22 cellular contexts compared by ENCODE assay signal in the genomic region with DNA sequence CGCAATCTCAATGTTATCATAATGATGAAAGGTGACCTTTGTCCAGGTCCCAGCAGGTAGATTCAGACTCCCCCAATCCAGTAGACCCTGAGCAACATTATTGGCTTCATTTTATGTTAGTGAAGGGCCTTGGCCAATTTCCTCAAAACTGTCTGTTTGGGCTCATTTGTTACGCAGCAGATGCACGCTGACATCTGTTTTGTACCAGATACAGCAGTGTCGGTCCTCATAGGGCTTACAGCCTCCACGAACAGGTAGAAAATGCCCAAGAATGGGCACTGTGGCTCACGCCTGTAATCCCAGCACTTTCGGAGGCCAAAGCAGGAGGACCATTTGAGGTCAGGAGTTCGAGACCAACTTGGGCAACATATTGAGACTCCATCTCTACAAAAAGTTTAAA. TPM values are rescaled to one million over a fixed set of nuclear protein-coding genes. Genes with fewer than 3 reads are reported as not detected.
A peak's percentile ranks its signal among the peaks of the same experiment; 100 is the strongest.
DNase-seq lines count a peak whose midpoint lies in the region; ATAC-seq, FAIRE-seq and TF ChIP-seq lines count a peak whose summit lies in the region.
"Had no signal": no experiment of that assay in that cellular context is flagged by ENCODE, and none has a peak within 500 bp of the region (broad histone marks: within the 10 kb centered on the region; RNA-seq: fewer than 3 reads in every experiment).

No MANE protein-coding gene starts in this region.

- no peak overlapping the region for H3K4me3 Mint-ChIP-seq in type B pancreatic cell
- H3K4me3 Mint-ChIP-seq: CD4-positive, alpha-beta memory T cell; GM23338 had no signal

- H3K36me3 ChIP-seq in HEK293 (ENCODE audit: control insufficient read depth in 2 of 2, insufficient read depth in 1 of 2, low read length in 2 of 2) (no peaks in the 10 kb centered on the region), K562 (ENCODE audit: control insufficient read depth, insufficient read depth, low read length) (no peaks in the 10 kb centered on the region), neuronal stem cell (replicated peaks in 1 of 2; ENCODE audit: control insufficient read depth in 2 of 2, insufficient read depth in 2 of 2, low read length in 2 of 2) (peaks cover 16 to 20% of the 10 kb centered on the region in 2 donors), adrenal gland (replicated peaks in 1 of 2) (no peaks in the 10 kb centered on the region), upper lobe of left lung (no peaks in the 10 kb centered on the region)
- H3K36me3 ChIP-seq: HAP-1 had no signal

- no peak overlapping the region for H3K18ac ChIP-seq in neuronal stem cell (ENCODE audit: low read length)

- H4K20me1 ChIP-seq in K562 (replicated peaks; ENCODE audit: control insufficient read depth, insufficient read depth, low read length), result no peaks in the 10 kb centered on the region

- ATAC-seq in K562, result no peak
- ATAC-seq in upper lobe of left lung (ENCODE audit: low FRiP score in 2 of 2), result no peak
- ATAC-seq: GM23338 had no signal

- no peaks in the 10 kb centered on the region for H3K9me3 ChIP-seq in HEK293 (ENCODE audit: control insufficient read depth, insufficient read depth, low read depth, low read length)
- peaks cover 10% of the 10 kb centered on the region for H3K9me3 ChIP-seq in K562 (replicated peaks; ENCODE audit: control insufficient read depth, insufficient read depth, low read depth, low read length)
- peaks cover 8 to 9% of the 10 kb centered on the region in 2 donors for H3K9me3 ChIP-seq in neuronal stem cell (replicated peaks in 1 of 2; ENCODE audit: control insufficient read depth in 2 of 2, insufficient read depth in 1 of 2, low read depth in 1 of 2, low read length in 2 of 2)
- no peaks in the 10 kb centered on the region for H3K9me3 ChIP-seq in adrenal gland (replicated peaks in 1 of 3)
- H3K9me3 ChIP-seq in upper lobe of left lung, result peaks cover 0 to 14% (median 11%) of the 10 kb centered on the region in 4 donors

- CTCF ChIA-PET in HEK293 (lab: Yijun Ruan, JAX) (interaction anchor here (0.8 kb wide), 1 partner anchor 580 kb away, joined by 3 read pairs; no protein-coding TSS in a partner anchor), K562 (lab: Yijun Ruan, JAX; ENCODE audit: low intra/inter-chr PET ratio) (no interaction called here)

- TF ChIP-seq POLR2A in K562 (conservative IDR thresholded peaks at IDR 0.05) (no peak), adrenal gland (IDR thresholded peaks at IDR 0.05) (no peak), upper lobe of left lung (IDR thresholded peaks at IDR 0.05) (no peak)

- no peak overlapping the region for H2AK5ac ChIP-seq in neuronal stem cell (ENCODE audit: low read depth, low read length)

- H2BK15ac ChIP-seq in neuronal stem cell (ENCODE audit: low read length), result no peak overlapping the region

- no peak for TF ChIP-seq CTCF in HEK293 (tag by site-specific recombination; IDR thresholded peaks at IDR 0.05)
- TF ChIP-seq CTCF in K562 (IDR thresholded peaks at IDR 0.05 in 2 of 3, conservative IDR thresholded peaks at IDR 0.05 in 1 of 3; ENCODE audit: insufficient read depth in 2 of 3, low read depth in 1 of 3, low read length in 3 of 3), result no peak
- no peak for TF ChIP-seq CTCF in adrenal gland (IDR thresholded peaks at IDR 0.05)
- no peak for TF ChIP-seq CTCF in upper lobe of left lung (IDR thresholded peaks at IDR 0.05)
- TF ChIP-seq CTCF in type B pancreatic cell (conservative IDR thresholded peaks at IDR 0.05), result no peak

- H3K14ac ChIP-seq in neuronal stem cell (ENCODE audit: low read length), result no peak overlapping the region

- no peak for FAIRE-seq in K562 (lab: Jason Lieb, UNC)
- FAIRE-seq: GM12891, GM18507, H54 had no signal

- H2AFZ ChIP-seq in K562 (ENCODE audit: low read depth, low read length), result no peak overlapping the region
- no peak overlapping the region for H2AFZ ChIP-seq in neuronal stem cell (ENCODE audit: low read length)
- H2AFZ ChIP-seq: GM23338 had no signal

- no peak for TF ChIP-seq RAD21 in K562 (CRISPR knock-in tag; conservative IDR thresholded peaks at IDR 0.05 in 1 of 2, IDR thresholded peaks at IDR 0.05 in 1 of 2)

- peaks cover 6% of the 10 kb centered on the region for H3K9me3 Mint-ChIP-seq in type B pancreatic cell

- no peak overlapping the region for H4K91ac ChIP-seq in neuronal stem cell (ENCODE audit: low read depth, low read length, poor library complexity)

- H3K79me2 ChIP-seq in K562 (ENCODE audit: control insufficient read depth, insufficient read depth, low read length), result no peaks in the 10 kb centered on the region

- peaks cover 1 to 18% of the 10 kb centered on the region in 2 experiments; a peak in 3 of 5 replicates for H3K27me3 ChIP-seq in K562 (ENCODE audit: control insufficient read depth in 2 of 2, insufficient read depth in 2 of 2, low read length in 2 of 2)
- no peaks in the 10 kb centered on the region for H3K27me3 ChIP-seq in neuronal stem cell (ENCODE audit: control insufficient read depth in 3 of 3, insufficient read depth in 3 of 3, low read depth in 1 of 3, low read length in 3 of 3)
- H3K27me3 ChIP-seq in adrenal gland, result no peaks in the 10 kb centered on the region
- H3K27me3 ChIP-seq in upper lobe of left lung, result no peaks in the 10 kb centered on the region

- 42% methylated on average over 8 of the region's 8 CpGs for WGBS in K562 (ENCODE audit: insufficient coverage, low coverage, missing lambda C conversion rate)
- no CpG with 5 or more reads among the region's 8 CpGs for WGBS in neuronal stem cell (ENCODE audit: extremely low coverage in 2 of 2, insufficient read length in 2 of 2, insufficient replicate concordance in 1 of 2), 2 donors
- WGBS in adrenal gland, 4 donors, result 86 to 92% (median 90%) methylated on average over 6 to 8 of the region's 8 CpGs
- 97 to 98% methylated on average over 8 of the region's 8 CpGs for WGBS in upper lobe of left lung, 2 donors

- H3K36me3 Mint-ChIP-seq in type B pancreatic cell, result peaks cover 5% of the 10 kb centered on the region

- H3K9ac ChIP-seq in K562 (ENCODE audit: insufficient read depth in 1 of 2, low read depth in 2 of 2, low read length in 2 of 2) (no peak overlapping the region), neuronal stem cell (ENCODE audit: low read depth, low read length, poor library complexity) (no peak overlapping the region)

- H3K4me1 ChIP-seq in HEK293 (ENCODE audit: control insufficient read depth, insufficient read depth, low read length), result no peaks in the 10 kb centered on the region
- H3K4me1 ChIP-seq in K562 (replicated peaks in 1 of 2; ENCODE audit: control insufficient read depth in 2 of 2, insufficient read depth in 2 of 2, low read length in 2 of 2), result no peaks in the 10 kb centered on the region; a peak in 1 of 5 replicates
- H3K4me1 ChIP-seq in neuronal stem cell (ENCODE audit: control insufficient read depth in 2 of 2, insufficient read depth in 1 of 2, low read depth in 1 of 2, low read length in 2 of 2), result no peaks in the 10 kb centered on the region
- H3K4me1 ChIP-seq in adrenal gland (replicated peaks in 1 of 2), result no peaks in the 10 kb centered on the region
- H3K4me1 ChIP-seq in upper lobe of left lung, result no peaks in the 10 kb centered on the region
- H3K4me1 ChIP-seq: HAP-1 had no signal

- no peak for DNase-seq in K562 (ENCODE audit: extremely low read depth in 1 of 4, low spot score in 3 of 4)
- DNase-seq in neuronal stem cell (ENCODE audit: low spot score), result no peak
- no peak for DNase-seq in adrenal gland
- no peak for DNase-seq in upper lobe of left lung
- DNase-seq in type B pancreatic cell (ENCODE audit: extremely low spot score, unreplicated experiment), result no peak
- DNase-seq: C1 segment of cervical spinal cord; Calu3; CD4-positive, alpha-beta memory T cell; COR-L47; DMS53; DMS79 treated with DMSO at 0.1 percent for 48 hours; GF-D8 had no signal

- in situ Hi-C loops in K562 (cut with MboI), result no loop called here

- intact Hi-C loops in K562 (cut with micrococcal nuclease) (no loop called here), adrenal gland (cut with DNase I) (no loop called here)

- H3K4me3 ChIP-seq in HEK293 (ENCODE audit: low read depth, low read length) (no peak overlapping the region), K562 (no peak overlapping the region), neuronal stem cell (ENCODE audit: low read length in 2 of 2) (no peak overlapping the region), adrenal gland (no peak overlapping the region), upper lobe of left lung (no peak overlapping the region)
- H3K4me3 ChIP-seq: GM23338, HAP-1 had no signal

- no peaks in the 10 kb centered on the region for H3K4me1 Mint-ChIP-seq in type B pancreatic cell (ENCODE audit: unreplicated experiment)
- H3K4me1 Mint-ChIP-seq: CD4-positive, alpha-beta memory T cell; GM23338 had no signal

- H2BK12ac ChIP-seq in neuronal stem cell (ENCODE audit: low read length), result no peak overlapping the region

- H3K79me1 ChIP-seq in neuronal stem cell (ENCODE audit: low read depth, low read length), result no peaks in the 10 kb centered on the region

- H3K27ac ChIP-seq in HEK293 (ENCODE audit: extremely low read depth, low read depth, low read length) (no peak overlapping the region), K562 (ENCODE audit: extremely low read depth, low read depth, low read length) (no peak overlapping the region), neuronal stem cell (replicated peaks; ENCODE audit: low read length) (no peak overlapping the region), adrenal gland (no peak overlapping the region), upper lobe of left lung (no peak overlapping the region)

- TF ChIP-seq EP300 in K562 (IDR thresholded peaks at IDR 0.05; ENCODE audit: low read length), result no peak
- no peak for TF ChIP-seq EP300 in upper lobe of left lung (IDR thresholded peaks at IDR 0.05)

- no peak overlapping the region for H2BK5ac ChIP-seq in neuronal stem cell (ENCODE audit: low read length)

- no TSS peak for BruUV-seq in K562 (replicated peaks; lab: Mats Ljungman, UMichigan)

- no peaks in the 10 kb centered on the region for H3K27me3 Mint-ChIP-seq in type B pancreatic cell

- no peak overlapping the region for H3K23ac ChIP-seq in neuronal stem cell (ENCODE audit: low read depth, low read length, poor library complexity)

- H3K4ac ChIP-seq in neuronal stem cell (ENCODE audit: low read length), result no peak overlapping the region

- POLR2A ChIA-PET in HEK293 (lab: Yijun Ruan, JAX), result no interaction called here
- POLR2A ChIA-PET in K562 (lab: Yijun Ruan, JAX), result no interaction called here

- H4K8ac ChIP-seq in neuronal stem cell (ENCODE audit: low read depth, low read length), result no peak overlapping the region

- no peak overlapping the region for H3K4me2 ChIP-seq in K562 (ENCODE audit: insufficient read depth, low read length)
- H3K4me2 ChIP-seq in neuronal stem cell (ENCODE audit: insufficient read depth, low read length, poor library complexity, severe bottlenecking), result no peak overlapping the region
- H3K4me2 ChIP-seq: GM23338 had no signal

- H2BK120ac ChIP-seq in neuronal stem cell (ENCODE audit: low read depth, low read length), result peak overlapping the region; percentile 41

- H3K9me1 ChIP-seq in K562 (ENCODE audit: control insufficient read depth, insufficient read depth, low read length), result no peaks in the 10 kb centered on the region

- H3K27ac Mint-ChIP-seq in type B pancreatic cell, result no peak overlapping the region
- H3K27ac Mint-ChIP-seq: CD4-positive, alpha-beta memory T cell; GM23338 had no signal

RNA-seq across cellular contexts. Expression of a gene that starts 13.1 kb away (rescaled TPM):
- total RNA-seq in K562 (2011; cell fraction: chromatin; rRNA removed; ENCODE audit: low replicate concordance), result not detected in 2 replicates
- not detected in 2 replicates for total RNA-seq in K562 (2011; cell fraction: nucleolus; rRNA removed)
- total RNA-seq in K562 (2011; cell fraction: nucleoplasm; rRNA removed), result not detected in 2 replicates
- not detected in 2 replicates for total RNA-seq in K562 (2014; rRNA removed)
- total RNA-seq in K562 (2014; rRNA removed; fragmentation: Illumina TruSeq; extraction: Trizol), result not detected in 2 replicates
- total RNA-seq in K562 (2015; rRNA removed; fragmentation: Illumina TruSeq; extraction: Trizol), result not detected in 2 replicates
- total RNA-seq in K562 (2021), result not detected in 2 replicates
- not detected in 2 replicates for polyA plus RNA-seq in K562 (2011; rRNA removed)
- not detected in 2 replicates for polyA plus RNA-seq in K562 (2011; cell fraction: cytosol; rRNA removed)
- not detected in 2 replicates for polyA plus RNA-seq in K562 (2011; cell fraction: nucleus; rRNA removed)
- polyA plus RNA-seq in K562 (2012), result not detected in 2 replicates
- polyA plus RNA-seq in K562 (2014; fragmentation: Illumina TruSeq; extraction: Trizol), result not detected in 2 replicates
- polyA plus RNA-seq in K562 (2014; fragmentation: Nextera tagmentation; extraction: Ambion mirVana), result not detected
- not detected in 2 replicates for polyA plus RNA-seq in K562 (2014; rRNA removed)
- polyA minus RNA-seq in K562 (2011; rRNA and poly(A)+ RNA removed), result not detected in 2 replicates
- polyA minus RNA-seq in K562 (2011; cell fraction: cytosol; rRNA and poly(A)+ RNA removed), result not detected in 2 replicates
- not detected in 2 replicates for polyA minus RNA-seq in K562 (2011; cell fraction: nucleus; rRNA and poly(A)+ RNA removed)
- polyA plus RNA-seq in neuronal stem cell (2013, experiment 1 of 2), result 0.60 TPM
- polyA plus RNA-seq in neuronal stem cell (2013, experiment 2 of 2), result 0.72 TPM
- 1 to 10 TPM in 3 of 8 donors, under 1 TPM in 1, not detected in 4; 0.36 to 3.8 (median 1.8) TPM for total RNA-seq in adrenal gland
- polyA plus RNA-seq in adrenal gland, result 1 to 10 TPM; 1.3 to 2.3 (median 1.8) TPM
- not detected for total RNA-seq in upper lobe of left lung
- 0.65 TPM in 1 of 2 replicates, not detected in the other for total RNA-seq in type B pancreatic cell (ENCODE audit: low replicate concordance)
- total RNA-seq: A172; A673; Calu3; CD4-positive, alpha-beta memory T cell; Daoy had no signal
- polyA plus RNA-seq: BJ; CD4-positive, alpha-beta memory T cell had no signal

RNA-seq across cellular contexts. Expression of a gene that starts 39.3 kb away (rescaled TPM):
- not detected in 2 replicates for total RNA-seq in K562 (2011; cell fraction: chromatin; rRNA removed; ENCODE audit: low replicate concordance)
- not detected in 2 replicates for total RNA-seq in K562 (2011; cell fraction: nucleolus; rRNA removed)
- 0.08 TPM in 1 of 2 replicates, not detected in the other for total RNA-seq in K562 (2011; cell fraction: nucleoplasm; rRNA removed)
- total RNA-seq in K562 (2014; rRNA removed) (not detected in 2 replicates), K562 (2014; rRNA removed; fragmentation: Illumina TruSeq; extraction: Trizol) (not detected in 2 replicates), K562 (2015; rRNA removed; fragmentation: Illumina TruSeq; extraction: Trizol) (not detected in 2 replicates), K562 (2021) (0.07 TPM in 1 of 2 replicates, not detected in the other), adrenal gland (1 to 10 TPM in 3 of 8 donors, under 1 TPM in 1, not detected in 4; 0.72 to 9.3 (median 6.7) TPM), upper lobe of left lung (not detected), type B pancreatic cell (ENCODE audit: low replicate concordance) (1.5 and 3.3 TPM in 2 replicates)
- polyA plus RNA-seq in K562 (2011; rRNA removed) (not detected in 2 replicates), K562 (2014; fragmentation: Illumina TruSeq; extraction: Trizol) (not detected in 2 replicates), K562 (2014; fragmentation: Nextera tagmentation; extraction: Ambion mirVana) (not detected), K562 (2014; rRNA removed) (not detected in 2 replicates), adrenal gland (1 to 10 TPM; 1.6 to 6.3 (median 6.1) TPM)
- 0.04 TPM in 1 of 2 replicates, not detected in the other for polyA plus RNA-seq in K562 (2011; cell fraction: cytosol; rRNA removed)
- polyA plus RNA-seq in K562 (2011; cell fraction: nucleus; rRNA removed), result not detected in 2 replicates
- polyA plus RNA-seq in K562 (2012), result not detected in 2 replicates
- not detected in 2 replicates for polyA minus RNA-seq in K562 (2011; rRNA and poly(A)+ RNA removed)
- polyA minus RNA-seq in K562 (2011; cell fraction: cytosol; rRNA and poly(A)+ RNA removed), result not detected in 2 replicates
- not detected in 2 replicates for polyA minus RNA-seq in K562 (2011; cell fraction: nucleus; rRNA and poly(A)+ RNA removed)
- polyA plus RNA-seq in neuronal stem cell (2013, experiment 1 of 2), result 19.1 TPM
- 19.7 TPM for polyA plus RNA-seq in neuronal stem cell (2013, experiment 2 of 2)
- total RNA-seq: A172; Calu3; CD4-positive, alpha-beta memory T cell had no signal
- polyA plus RNA-seq: BJ; CD4-positive, alpha-beta memory T cell had no signal

RNA-seq across cellular contexts. Expression of a gene that starts 51.0 kb away (rescaled TPM):
- total RNA-seq in K562 (2011; cell fraction: chromatin; rRNA removed; ENCODE audit: low replicate concordance), result 0.09 and 0.14 TPM in 2 replicates
- total RNA-seq in K562 (2011; cell fraction: nucleolus; rRNA removed), result 0.26 TPM in 1 of 2 replicates, not detected in the other
- 0.38 TPM in 1 of 2 replicates, not detected in the other for total RNA-seq in K562 (2011; cell fraction: nucleoplasm; rRNA removed)
- 0.33 and 0.59 TPM in 2 replicates for total RNA-seq in K562 (2014; rRNA removed)
- total RNA-seq in K562 (2014; rRNA removed; fragmentation: Illumina TruSeq; extraction: Trizol), result not detected in 2 replicates
- total RNA-seq in K562 (2015; rRNA removed; fragmentation: Illumina TruSeq; extraction: Trizol), result not detected in 2 replicates
- not detected in 2 replicates for total RNA-seq in K562 (2021)
- polyA plus RNA-seq in K562 (2011; rRNA removed), result 0.03 and 0.04 TPM in 2 replicates
- polyA plus RNA-seq in K562 (2011; cell fraction: cytosol; rRNA removed), result 0.19 and 0.22 TPM in 2 replicates
- 0.08 and 0.21 TPM in 2 replicates for polyA plus RNA-seq in K562 (2011; cell fraction: nucleus; rRNA removed)
- 0.04 and 0.17 TPM in 2 replicates for polyA plus RNA-seq in K562 (2012)
- polyA plus RNA-seq in K562 (2014; fragmentation: Illumina TruSeq; extraction: Trizol), result not detected in 2 replicates
- under 1 TPM in 1 of 2 experiments, not detected in 1; 0.07 TPM for polyA plus RNA-seq in K562 (2014; fragmentation: Nextera tagmentation; extraction: Ambion mirVana)
- not detected in 2 replicates for polyA plus RNA-seq in K562 (2014; rRNA removed)
- not detected in 2 replicates for polyA minus RNA-seq in K562 (2011; rRNA and poly(A)+ RNA removed)
- not detected in 2 replicates for polyA minus RNA-seq in K562 (2011; cell fraction: cytosol; rRNA and poly(A)+ RNA removed)
- polyA minus RNA-seq in K562 (2011; cell fraction: nucleus; rRNA and poly(A)+ RNA removed), result 0.13 TPM in 1 of 2 replicates, not detected in the other
- polyA plus RNA-seq in neuronal stem cell (2013, experiment 1 of 2), result 12.5 TPM
- 13.8 TPM for polyA plus RNA-seq in neuronal stem cell (2013, experiment 2 of 2)
- total RNA-seq in adrenal gland, result 1 to 10 TPM in 3 of 8 donors, under 1 TPM in 2, not detected in 3; 0.19 to 3.3 (median 1.7) TPM
- 10 to 100 TPM in 1 of 3 donors, 1 to 10 TPM in 1, under 1 TPM in 1; 0.90 to 13.2 (median 2.4) TPM for polyA plus RNA-seq in adrenal gland
- 1 to 10 TPM in 1 of 6 donors, under 1 TPM in 2, not detected in 3; 0.11 to 4.2 (median 0.30) TPM for total RNA-seq in upper lobe of left lung
- total RNA-seq in type B pancreatic cell (ENCODE audit: low replicate concordance), result 1.00 and 4.7 TPM in 2 replicates
- total RNA-seq: A172, Calu3 had no signal

RNA-seq across cellular contexts. Expression of a gene that starts 51.1 kb away (rescaled TPM):
- 39.7 and 130 TPM in 2 replicates for total RNA-seq in K562 (2011; cell fraction: chromatin; rRNA removed; ENCODE audit: low replicate concordance)
- 64.5 and 77.9 TPM in 2 replicates for total RNA-seq in K562 (2011; cell fraction: nucleolus; rRNA removed)
- total RNA-seq in K562 (2011; cell fraction: nucleoplasm; rRNA removed), result 43.5 and 49.6 TPM in 2 replicates
- 60.1 and 62.7 TPM in 2 replicates for total RNA-seq in K562 (2014; rRNA removed)
- total RNA-seq in K562 (2014; rRNA removed; fragmentation: Illumina TruSeq; extraction: Trizol), result 4.4 and 9.2 TPM in 2 replicates
- total RNA-seq in K562 (2015; rRNA removed; fragmentation: Illumina TruSeq; extraction: Trizol), result 25.0 and 26.2 TPM in 2 replicates
- 39.2 and 54.1 TPM in 2 replicates for total RNA-seq in K562 (2021)
- 24.0 and 29.4 TPM in 2 replicates for polyA plus RNA-seq in K562 (2011; rRNA removed)
- polyA plus RNA-seq in K562 (2011; cell fraction: cytosol; rRNA removed), result 31.0 and 40.6 TPM in 2 replicates
- polyA plus RNA-seq in K562 (2011; cell fraction: nucleus; rRNA removed), result 67.8 and 75.4 TPM in 2 replicates
- 39.9 and 60.2 TPM in 2 replicates for polyA plus RNA-seq in K562 (2012)
- polyA plus RNA-seq in K562 (2014; fragmentation: Illumina TruSeq; extraction: Trizol), result 29.4 and 45.3 TPM in 2 replicates
- polyA plus RNA-seq in K562 (2014; fragmentation: Nextera tagmentation; extraction: Ambion mirVana), result under 1 TPM; 0.14 to 0.21 TPM
- 59.6 and 63.4 TPM in 2 replicates for polyA plus RNA-seq in K562 (2014; rRNA removed)
- polyA minus RNA-seq in K562 (2011; rRNA and poly(A)+ RNA removed), result 10.9 and 17.4 TPM in 2 replicates
- polyA minus RNA-seq in K562 (2011; cell fraction: cytosol; rRNA and poly(A)+ RNA removed), result 21.4 and 25.5 TPM in 2 replicates
- 18.0 and 24.4 TPM in 2 replicates for polyA minus RNA-seq in K562 (2011; cell fraction: nucleus; rRNA and poly(A)+ RNA removed)
- 56.3 TPM for polyA plus RNA-seq in neuronal stem cell (2013, experiment 1 of 2)
- 55.0 TPM for polyA plus RNA-seq in neuronal stem cell (2013, experiment 2 of 2)
- total RNA-seq in adrenal gland, result 10 to 100 TPM; 27.2 to 83.2 (median 43.3) TPM
- 10 to 100 TPM; 17.6 to 79.0 (median 44.0) TPM for polyA plus RNA-seq in adrenal gland
- 100 to 1,000 TPM in 1 of 6 donors, 10 to 100 TPM in 5; 54.3 to 107 (median 80.6) TPM for total RNA-seq in upper lobe of left lung
- total RNA-seq in type B pancreatic cell (ENCODE audit: low replicate concordance), result 83.5 and 93.0 TPM in 2 replicates
